Comparison of ENCODE assay signal across 29 cellular contexts in genomic region chr4:29375716-29376115, GRCh38.
"Had no signal": no experiment of that assay in that cellular context is flagged by ENCODE, and none has a peak within 500 bp of the region (broad histone marks: within the 10 kb centered on the region; RNA-seq: fewer than 3 reads in every experiment).

No MANE protein-coding gene starts in this region.

- DNase-seq: activated CD4-positive, alpha-beta memory T cell treated with anti-CD3 and anti-CD28 coated beads, Interleukin-2, amount 10 ng/mL, durations not matched to agents 7 days and 5 days; activated CD4-positive, alpha-beta T cell treated with anti-CD3 and anti-CD28 coated beads for 1 hour; activated CD4-positive, alpha-beta T cell treated with anti-CD3 and anti-CD28 coated beads for 48 hours; activated CD4-positive, CD25-positive, alpha-beta regulatory T cell; activated CD8-positive, alpha-beta memory T cell treated with anti-CD3 and anti-CD28 coated beads for 24 hours; activated CD8-positive, alpha-beta memory T cell treated with anti-CD3 and anti-CD28 coated beads, Interleukin-2, amount 10 ng/mL, durations not matched to agents 7 days and 5 days; activated CD8-positive, alpha-beta memory T cell treated with anti-CD3 and anti-CD28 coated beads, Interleukin-2, amount 50 U/mL, for 48 hours; activated effector memory CD4-positive, alpha-beta T cell treated with Interleukin-2 at 50 U/mL for 16 hours; activated naive CD4-positive, alpha-beta T cell treated with anti-CD3 and anti-CD28 coated beads, Interleukin-2, amount 10 ng/mL, durations not matched to agents 7 days and 5 days; activated naive CD8-positive, alpha-beta T cell treated with anti-CD3 and anti-CD28 coated beads, Interleukin-2, amount 50 U/mL, for 24 hours; activated T-cell treated with anti-CD3 and anti-CD28 coated beads, Interleukin-2, amount 50 U/mL, for 48 hours; anterior cingulate cortex; central memory CD4-positive, alpha-beta T cell; NCI-H1048; NCI-H1105 treated with DMSO at 0.1 percent for 48 hours; NCI-H1436; NCI-H1694; NCI-H1930; NCI-H2081 treated with DMSO at 0.1 percent for 48 hours; NCI-H226; NCI-H446 treated with DMSO at 0.1 percent for 48 hours; NCI-H526; NCI-H774; Right ventricle myocardium superior; SW 1271; T-helper 1 cell; T-helper 2 cell; T-helper 9 cell had no signal

- ATAC-seq: activated CD8-positive, alpha-beta memory T cell treated with anti-CD3 and anti-CD28 coated beads, Interleukin-2, amount 10 ng/mL, durations not matched to agents 7 days and 5 days; activated naive CD8-positive, alpha-beta T cell treated with anti-CD3 and anti-CD28 coated beads, Interleukin-2, amount 50 U/mL, for 24 hours had no signal

- H3K27ac ChIP-seq: VCaP had no signal
